In the genomic region with DNA sequence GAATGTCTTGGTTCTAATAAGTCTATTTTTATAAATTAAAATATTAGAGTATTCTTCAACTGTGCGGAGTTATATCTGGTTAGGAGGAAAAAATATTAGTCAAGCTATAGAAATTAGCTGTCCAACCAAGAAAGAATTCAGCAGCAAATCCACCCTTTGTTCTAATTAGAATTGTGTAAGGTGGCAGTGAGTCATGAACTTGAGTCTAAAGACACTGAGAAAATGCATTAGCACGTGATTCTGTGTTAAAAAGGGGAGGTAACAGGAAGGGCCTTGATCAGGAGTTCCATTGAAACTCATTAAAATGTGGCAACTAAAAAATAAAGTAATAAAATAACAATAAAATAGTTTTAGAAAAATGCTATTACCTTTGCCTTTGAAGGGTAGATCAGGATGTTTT, we compare ENCODE assay signal across 31 cellular contexts.
"Had no signal": no experiment of that assay in that cellular context is flagged by ENCODE, and none has a peak within 500 bp of the region (broad histone marks: within the 10 kb centered on the region; RNA-seq: fewer than 3 reads in every experiment).

No MANE protein-coding gene starts in this region.

- H3K27me3 ChIP-seq: ascending aorta, dorsolateral prefrontal cortex, esophagus muscularis mucosa, gastrocnemius medialis, heart left ventricle had no signal

- H3K36me3 Mint-ChIP-seq: activated naive CD4-positive, alpha-beta T cell treated with anti-CD3 and anti-CD28 coated beads, Interleukin-2, amount 10 ng/mL, durations not matched to agents 7 days and 5 days; activated naive CD4-positive, alpha-beta T cell treated with anti-CD3 and anti-CD28 coated beads, Interleukin-2, amount 50 U/mL, for 72 hours; activated naive CD8-positive, alpha-beta T cell treated with anti-CD3 and anti-CD28 coated beads, Interleukin-2, amount 10 ng/mL, durations not matched to agents 7 days and 5 days; brain; WTC11 had no signal

- DNase-seq: activated CD4-positive, alpha-beta memory T cell treated with anti-CD3 and anti-CD28 coated beads, Interleukin-2, amount 10 ng/mL, durations not matched to agents 7 days and 5 days; activated CD4-positive, alpha-beta T cell treated with anti-CD3 and anti-CD28 coated beads for 1 hour; activated CD4-positive, alpha-beta T cell treated with anti-CD3 and anti-CD28 coated beads for 4 hours; activated CD4-positive, alpha-beta T cell treated with anti-CD3 and anti-CD28 coated beads, Interleukin-2, amount 10 ng/mL, durations not matched to agents 7 days and 5 days; activated CD4-positive, alpha-beta T cell treated with anti-CD3 and anti-CD28 coated beads, Interleukin-2, amount 50 U/mL, for 4 hours; activated CD8-positive, alpha-beta memory T cell treated with anti-CD3 and anti-CD28 coated beads, Interleukin-2, amount 50 U/mL, for 48 hours; activated gamma-delta T cell; activated naive CD4-positive, alpha-beta T cell; activated naive CD4-positive, alpha-beta T cell treated with anti-CD3 and anti-CD28 coated beads, Interleukin-2, amount 10 ng/mL, durations not matched to agents 7 days and 5 days; activated naive CD8-positive, alpha-beta T cell treated with anti-CD3 and anti-CD28 coated beads, Interleukin-2, amount 10 ng/mL, durations not matched to agents 7 days and 5 days; activated T-cell treated with anti-CD3 and anti-CD28 coated beads for 4 hours; activated T-cell treated with anti-CD3 and anti-CD28 coated beads, Interleukin-2, amount 50 U/mL, for 24 hours; activated T-cell treated with anti-CD3 and anti-CD28 coated beads, Interleukin-2, amount 50 U/mL, for 72 hours; caudate nucleus; dorsolateral prefrontal cortex; effector memory CD4-positive, alpha-beta T cell; endodermal cell; erythroblast; gastrocnemius medialis; glutamatergic neuron; heart left ventricle; hypothalamus; T-helper 2 cell had no signal

- H3K4me1 ChIP-seq: ascending aorta, esophagus muscularis mucosa, foreskin keratinocyte, gastrocnemius medialis, heart left ventricle had no signal

- H3K4me1 Mint-ChIP-seq: activated CD4-positive, alpha-beta memory T cell treated with anti-CD3 and anti-CD28 coated beads, Interleukin-2, amount 10 ng/mL, durations not matched to agents 7 days and 5 days; activated CD4-positive, alpha-beta T cell treated with anti-CD3 and anti-CD28 coated beads, Interleukin-2, amount 10 ng/mL, durations not matched to agents 7 days and 5 days; activated naive CD4-positive, alpha-beta T cell treated with anti-CD3 and anti-CD28 coated beads, Interleukin-2, amount 10 ng/mL, durations not matched to agents 7 days and 5 days; activated naive CD8-positive, alpha-beta T cell treated with anti-CD3 and anti-CD28 coated beads, Interleukin-2, amount 10 ng/mL, durations not matched to agents 7 days and 5 days; WTC11 had no signal

- H3K9me3 Mint-ChIP-seq: activated CD4-positive, alpha-beta memory T cell treated with anti-CD3 and anti-CD28 coated beads, Interleukin-2, amount 10 ng/mL, durations not matched to agents 7 days and 5 days; activated CD4-positive, alpha-beta T cell treated with anti-CD3 and anti-CD28 coated beads, Interleukin-2, amount 10 ng/mL, durations not matched to agents 7 days and 5 days; dendritic cell treated with granulocyte-macrophage colony-stimulating factor and Interleukin-4, amounts not matched to agents 40 ng/mL and 50 ng/mL, for 4 days; endodermal cell; WTC11 had no signal

- H3K4me3 ChIP-seq: ascending aorta, dorsolateral prefrontal cortex, esophagus muscularis mucosa, gastrocnemius medialis, heart left ventricle had no signal

- H3K27me3 Mint-ChIP-seq: activated CD4-positive, alpha-beta memory T cell treated with anti-CD3 and anti-CD28 coated beads, Interleukin-2, amount 10 ng/mL, durations not matched to agents 7 days and 5 days; activated CD4-positive, alpha-beta T cell treated with anti-CD3 and anti-CD28 coated beads, Interleukin-2, amount 10 ng/mL, durations not matched to agents 7 days and 5 days; activated naive CD4-positive, alpha-beta T cell treated with anti-CD3 and anti-CD28 coated beads, Interleukin-2, amount 10 ng/mL, durations not matched to agents 7 days and 5 days; activated naive CD8-positive, alpha-beta T cell treated with anti-CD3 and anti-CD28 coated beads, Interleukin-2, amount 10 ng/mL, durations not matched to agents 7 days and 5 days; activated T-cell treated with anti-CD3 and anti-CD28 coated beads, Interleukin-2, amount 50 U/mL, for 24 hours; brain; dendritic cell treated with granulocyte-macrophage colony-stimulating factor and Interleukin-4, amounts not matched to agents 40 ng/mL and 50 ng/mL, for 4 days had no signal

- H3K27ac ChIP-seq: ascending aorta, dorsolateral prefrontal cortex, esophagus muscularis mucosa, foreskin keratinocyte, gastrocnemius medialis, heart left ventricle, VCaP had no signal

- H3K36me3 ChIP-seq: ascending aorta, esophagus muscularis mucosa, gastrocnemius medialis, heart left ventricle had no signal

- H3K27ac Mint-ChIP-seq: activated CD4-positive, alpha-beta memory T cell treated with anti-CD3 and anti-CD28 coated beads, Interleukin-2, amount 10 ng/mL, durations not matched to agents 7 days and 5 days; activated CD4-positive, alpha-beta T cell treated with anti-CD3 and anti-CD28 coated beads, Interleukin-2, amount 10 ng/mL, durations not matched to agents 7 days and 5 days; activated naive CD4-positive, alpha-beta T cell treated with anti-CD3 and anti-CD28 coated beads, Interleukin-2, amount 10 ng/mL, durations not matched to agents 7 days and 5 days; activated naive CD4-positive, alpha-beta T cell treated with anti-CD3 and anti-CD28 coated beads, Interleukin-2, amount 50 U/mL, for 72 hours; activated naive CD8-positive, alpha-beta T cell treated with anti-CD3 and anti-CD28 coated beads, Interleukin-2, amount 10 ng/mL, durations not matched to agents 7 days and 5 days; activated T-cell treated with anti-CD3 and anti-CD28 coated beads, Interleukin-2, amount 50 U/mL, for 24 hours; activated T-cell treated with anti-CD3 and anti-CD28 coated beads, Interleukin-2, amount 50 U/mL, for 72 hours; dendritic cell treated with granulocyte-macrophage colony-stimulating factor and Interleukin-4, amounts not matched to agents 40 ng/mL and 50 ng/mL, for 4 days; endodermal cell; WTC11 had no signal

- H3K4me3 Mint-ChIP-seq: activated CD4-positive, alpha-beta memory T cell treated with anti-CD3 and anti-CD28 coated beads, Interleukin-2, amount 10 ng/mL, durations not matched to agents 7 days and 5 days; activated CD4-positive, alpha-beta T cell treated with anti-CD3 and anti-CD28 coated beads, Interleukin-2, amount 10 ng/mL, durations not matched to agents 7 days and 5 days; activated naive CD4-positive, alpha-beta T cell treated with anti-CD3 and anti-CD28 coated beads, Interleukin-2, amount 10 ng/mL, durations not matched to agents 7 days and 5 days; activated naive CD8-positive, alpha-beta T cell treated with anti-CD3 and anti-CD28 coated beads, Interleukin-2, amount 10 ng/mL, durations not matched to agents 7 days and 5 days; activated T-cell treated with anti-CD3 and anti-CD28 coated beads, Interleukin-2, amount 50 U/mL, for 24 hours; activated T-cell treated with anti-CD3 and anti-CD28 coated beads, Interleukin-2, amount 50 U/mL, for 72 hours; brain; dendritic cell treated with granulocyte-macrophage colony-stimulating factor and Interleukin-4, amounts not matched to agents 40 ng/mL and 50 ng/mL, for 4 days; endodermal cell; WTC11 had no signal

- H3K9me3 ChIP-seq: ascending aorta, esophagus muscularis mucosa, gastrocnemius medialis, heart left ventricle had no signal
